ENCODE assay signal across 16 cellular contexts in the genomic region with DNA sequence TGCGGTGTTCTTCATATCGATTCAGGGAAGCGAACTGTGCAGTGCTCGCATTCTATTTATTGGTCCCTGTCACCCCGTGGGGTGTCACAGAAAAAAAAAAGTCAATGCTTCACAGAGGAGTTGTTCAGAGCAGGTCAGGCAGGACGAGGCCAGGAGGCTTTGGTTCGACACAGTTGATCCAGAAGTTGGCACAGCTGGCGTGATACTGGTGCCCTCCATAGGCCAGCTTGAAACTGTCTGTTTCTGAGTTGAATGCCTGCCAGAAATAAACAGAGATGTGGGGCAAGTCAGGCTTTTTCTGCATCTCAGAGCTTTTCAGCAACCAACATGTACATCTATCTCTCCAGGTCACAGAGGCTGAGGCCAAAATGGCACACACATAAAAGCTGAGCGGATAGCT. TPM values are rescaled to one million over a fixed set of nuclear protein-coding genes. Genes with fewer than 3 reads are reported as not detected.
DNase-seq lines count a peak whose midpoint lies in the region; TF ChIP-seq lines count a peak whose summit lies in the region.
"Had no signal": no experiment of that assay in that cellular context is flagged by ENCODE, and none has a peak within 500 bp of the region (broad histone marks: within the 10 kb centered on the region; RNA-seq: fewer than 3 reads in every experiment).

No MANE protein-coding gene starts in this region.

- H3K27ac Mint-ChIP-seq in endodermal cell (peak overlapping the region; percentile 4), nephron progenitor cell (peak overlapping the region; percentile 36)
- H3K27ac Mint-ChIP-seq: GM23338 had no signal

- whole genome bisulfite sequencing in endodermal cell (ENCODE audit: insufficient coverage in 1 of 2, insufficient read length in 1 of 2), 2 experiments = 95 to 96% methylated on average over 8 to 9 of the region's 9 CpGs

- H3K4me3 ChIP-seq in MG63 (no peak overlapping the region), endodermal cell (ENCODE audit: low read length) (no peak overlapping the region)
- H3K4me3 ChIP-seq: GM23338, sigmoid colon had no signal

- H3K9me3 Mint-ChIP-seq in endodermal cell (no peaks in the 10 kb centered on the region), nephron progenitor cell (no peaks in the 10 kb centered on the region)
- H3K9me3 Mint-ChIP-seq: GM23338, naive B cell had no signal

- H3K27me3 ChIP-seq in MG63 (no peaks in the 10 kb centered on the region), endodermal cell (ENCODE audit: control insufficient read depth, insufficient read depth, low read length, poor library complexity, severe bottlenecking) (no peaks in the 10 kb centered on the region)
- H3K27me3 ChIP-seq: sigmoid colon had no signal

- no peaks in the 10 kb centered on the region for H3K9me3 ChIP-seq in MG63
- H3K9me3 ChIP-seq in endodermal cell (ENCODE audit: control insufficient read depth, low read length) = no peaks in the 10 kb centered on the region
- H3K9me3 ChIP-seq: sigmoid colon had no signal

- H3K27me3 Mint-ChIP-seq in endodermal cell (ENCODE audit: insufficient read depth) = no peaks in the 10 kb centered on the region
- peaks cover 3% of the 10 kb centered on the region for H3K27me3 Mint-ChIP-seq in nephron progenitor cell (ENCODE audit: low read depth, poor library complexity)
- H3K27me3 Mint-ChIP-seq: naive B cell had no signal

- peak; percentile 25 for DNase-seq in CMK (ENCODE audit: low read depth)
- peak; percentile 24 for DNase-seq in MG63
- no peak for DNase-seq in endodermal cell
- no peak for DNase-seq in nephron progenitor cell
- DNase-seq in NCI-H2171 treated with DMSO at 0.1 percent for 48 hours (lab: John Stamatoyannopoulos, UW) = no peak
- no peak for DNase-seq in effector CD4-positive, alpha-beta T cell
- DNase-seq in putamen (ENCODE audit: low spot score) = no peak
- no peak for DNase-seq in OCI-M1 (lab: John Stamatoyannopoulos, UW)
- DNase-seq: activated T-cell treated with anti-CD3 and anti-CD28 coated beads for 4 hours; COR-L47; effector CD8-positive, alpha-beta T cell; Kasumi-1; naive B cell; NCI-H2081 treated with DMSO at 0.1 percent for 48 hours; sigmoid colon had no signal

- H3K27ac ChIP-seq in endodermal cell (ENCODE audit: low read depth, low read length) = no peak overlapping the region
- H3K27ac ChIP-seq: sigmoid colon had no signal

- H3K36me3 ChIP-seq in MG63 = peaks cover 44% of the 10 kb centered on the region
- peaks cover 61% of the 10 kb centered on the region for H3K36me3 ChIP-seq in endodermal cell (ENCODE audit: control insufficient read depth, insufficient read depth, low read length)

- H3K4me1 ChIP-seq in endodermal cell (ENCODE audit: control insufficient read depth, insufficient read depth, low read length) = peaks cover 9% of the 10 kb centered on the region

- no peak overlapping the region for H3K9ac ChIP-seq in endodermal cell (ENCODE audit: extremely low read depth, low read length, poor library complexity, severe bottlenecking)

- peaks cover 48% of the 10 kb centered on the region for H3K36me3 Mint-ChIP-seq in endodermal cell (ENCODE audit: low read depth)
- H3K36me3 Mint-ChIP-seq in nephron progenitor cell (ENCODE audit: low read depth) = peaks cover 56% of the 10 kb centered on the region

- H3K4me3 Mint-ChIP-seq in endodermal cell = no peak overlapping the region
- H3K4me3 Mint-ChIP-seq in nephron progenitor cell = no peak overlapping the region
- H3K4me3 Mint-ChIP-seq: GM23338, naive B cell had no signal

- H3K4me1 Mint-ChIP-seq in endodermal cell (peaks cover 16% of the 10 kb centered on the region), nephron progenitor cell (peaks cover 14% of the 10 kb centered on the region)
- H3K4me1 Mint-ChIP-seq: GM23338, naive B cell had no signal

- no peak for TF ChIP-seq CTCF in endodermal cell (conservative IDR thresholded peaks at IDR 0.05)
- TF ChIP-seq CTCF in nephron progenitor cell (IDR thresholded peaks at IDR 0.05) = no peak

RNA-seq across cellular contexts. Expression of a gene that starts 29.1 kb away (rescaled TPM):
- total RNA-seq in MG63 (2014; rRNA removed; shearing (Covaris generic); ENCODE audit: low replicate concordance) = 86.6 and 86.9 TPM in 2 replicates
- total RNA-seq in endodermal cell = 10 to 100 TPM; 17.0 to 22.8 TPM
- 20.9 TPM for polyA plus RNA-seq in endodermal cell (2013, experiment 1 of 2)
- polyA plus RNA-seq in endodermal cell (2013, experiment 2 of 2) = 22.2 TPM

Comparison
In these comparisons a context has a peak if more than half of its experiments do, and no peak if none do; other contexts are left out.
1. DNase-seq: peak in CMK (single experiment) and MG63 (single experiment); none in endodermal cell (single experiment), nephron progenitor cell (single experiment), NCI-H2171 treated with DMSO at 0.1 percent for 48 hours (single experiment), effector CD4-positive, alpha-beta T cell (single experiment), putamen (single experiment) and OCI-M1 (single experiment).